ENCODE assay signal across 8 cellular contexts in genomic region chr3:42079701-42080323, GRCh38. TPM values are rescaled to one million over a fixed set of nuclear protein-coding genes. Genes with fewer than 3 reads are reported as not detected.
DNase-seq lines count a peak whose midpoint lies in the region; ATAC-seq lines count a peak whose summit lies in the region.
"Had no signal": no experiment of that assay in that cellular context is flagged by ENCODE, and none has a peak within 500 bp of the region (broad histone marks: within the 10 kb centered on the region; RNA-seq: fewer than 3 reads in every experiment).

No MANE protein-coding gene starts in this region.

- H3K4me3 ChIP-seq in HUES48 (ENCODE audit: low read depth, low read length) (no peak overlapping the region), iPS-20b (ENCODE audit: low read length) (no peak overlapping the region)

- no peak overlapping the region for H3K9ac ChIP-seq in HUES48 (ENCODE audit: low read depth, low read length)
- H3K9ac ChIP-seq in iPS-20b (ENCODE audit: low read depth, low read length): no peak overlapping the region

- H3K36me3 ChIP-seq in HUES48 (ENCODE audit: control insufficient read depth, insufficient read depth, low read length) (no peaks in the 10 kb centered on the region), iPS-20b (ENCODE audit: insufficient read depth, low read depth, low read length) (no peaks in the 10 kb centered on the region)

- ATAC-seq in HG03039 (IDR thresholded peaks at IDR 0.05; ENCODE audit: unreplicated experiment): no peak

- H3K27me3 ChIP-seq in HUES48 (ENCODE audit: control insufficient read depth, insufficient read depth, low read length): no peaks in the 10 kb centered on the region
- H3K27me3 ChIP-seq in iPS-20b (ENCODE audit: insufficient read depth, low read length): no peaks in the 10 kb centered on the region

- H3K9me3 ChIP-seq in HUES48 (ENCODE audit: control insufficient read depth, insufficient read depth, low read length) (no peaks in the 10 kb centered on the region), iPS-20b (ENCODE audit: insufficient read depth, low read depth, low read length) (no peaks in the 10 kb centered on the region)

- peak; percentile 46 for DNase-seq in SW480 (ENCODE audit: low spot score)
- peak; percentile 9 for DNase-seq in stimulated activated CD8-positive, alpha-beta memory T cell treated with anti-CD3 and anti-CD28 coated beads, Interleukin-4, amount 100 ng/mL, for 48 hours
- DNase-seq in NCI-H2171 (lab: John Stamatoyannopoulos, UW): no peak
- DNase-seq in cerebellum (ENCODE audit: low spot score): no peak
- DNase-seq: NCI-H1436 treated with DMSO at 0.1 percent for 48 hours had no signal

- peaks cover 11% of the 10 kb centered on the region for H3K4me1 ChIP-seq in HUES48 (ENCODE audit: control insufficient read depth, insufficient read depth, low read length)
- peaks cover 10% of the 10 kb centered on the region for H3K4me1 ChIP-seq in iPS-20b (ENCODE audit: insufficient read depth, low read length)

- H3K27ac ChIP-seq in HUES48 (ENCODE audit: low read depth, low read length): peak overlapping the region; percentile 68
- H3K27ac ChIP-seq in iPS-20b (ENCODE audit: low read length): peak overlapping the region; percentile 1

RNA-seq across cellular contexts. Expression of gene TRAK1, which starts 11.3 kb away (rescaled TPM):
- total RNA-seq in cerebellum: 53.9 TPM

Comparison
In these comparisons a context has a peak if more than half of its experiments do, and no peak if none do; other contexts are left out.
1. DNase-seq: peak in SW480 (single experiment) and stimulated activated CD8-positive, alpha-beta memory T cell treated with anti-CD3 and anti-CD28 coated beads, Interleukin-4, amount 100 ng/mL, for 48 hours (single experiment); none in NCI-H2171 (single experiment) and cerebellum (single experiment).